In the genomic region with DNA sequence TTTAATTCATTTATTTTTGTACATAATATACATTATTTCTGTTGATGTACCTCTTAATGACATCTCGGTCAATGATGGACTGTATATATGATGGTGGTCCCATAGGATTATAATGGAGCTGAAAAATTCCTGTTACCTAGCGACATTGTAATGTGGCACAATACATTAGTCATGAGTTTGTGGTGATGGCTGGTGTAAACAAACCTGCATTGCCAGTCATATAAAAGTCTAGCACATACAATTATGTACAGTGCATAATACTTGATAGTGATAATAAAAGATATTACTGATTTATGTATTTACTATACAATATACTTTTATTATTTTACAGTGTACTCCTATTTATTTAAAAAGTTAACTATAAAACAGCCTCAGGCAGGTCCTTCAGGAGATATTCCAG, we compare ENCODE assay signal across 18 cellular contexts. TPM values are rescaled to one million over a fixed set of nuclear protein-coding genes. Genes with fewer than 3 reads are reported as not detected.
DNase-seq lines count a peak whose midpoint lies in the region; ATAC-seq lines count a peak whose summit lies in the region.
"Had no signal": no experiment of that assay in that cellular context is flagged by ENCODE, and none has a peak within 500 bp of the region (broad histone marks: within the 10 kb centered on the region; RNA-seq: fewer than 3 reads in every experiment).

No MANE protein-coding gene starts in this region.

- DNase-seq in ELR (ENCODE audit: low read depth) (peak; percentile 64), HT1080 (ENCODE audit: low read depth) (peak; percentile 15), amniotic epithelial cell (ENCODE audit: low read depth) (peak; percentile 42), iris pigment epithelial cell (ENCODE audit: low read depth) (peak; percentile 7), AG08396 (ENCODE audit: low spot score) (no peak), hippocampal formation (lab: John Stamatoyannopoulos, UW) (no peak)
- DNase-seq in activated CD8-positive, alpha-beta memory T cell treated with anti-CD3 and anti-CD28 coated beads, Interleukin-2, amount 50 U/mL, for 48 hours = no peak
- DNase-seq: Calu3; CD4-positive, CD25-positive, alpha-beta regulatory T cell; DMS79 treated with DMSO at 0.1 percent for 48 hours; H7; IMR-90; Kasumi-1; NCI-H1048; NCI-H1694; NCI-H2171; RPMI8226 had no signal

- ATAC-seq in HG02798 (IDR thresholded peaks at IDR 0.05; ENCODE audit: poor library complexity, unreplicated experiment) = no peak

RNA-seq across cellular contexts. Expression of gene TTC14, which starts 15.1 kb away (rescaled TPM):
- 31.2 and 56.6 TPM in 2 replicates for total RNA-seq in HT1080 (2014; rRNA removed; shearing (Covaris generic))
- 8.5 and 11.8 TPM in 2 replicates for polyA plus RNA-seq in HT1080 (2015; cell fraction: cytosol; rRNA removed)
- polyA plus RNA-seq in HT1080 (2015; cell fraction: nucleus; rRNA removed) = 303 and 385 TPM in 2 replicates

Comparison
In these comparisons a context has a peak if more than half of its experiments do, and no peak if none do; other contexts are left out.
1. DNase-seq: peak in ELR (single experiment), HT1080 (single experiment), amniotic epithelial cell (single experiment) and iris pigment epithelial cell (single experiment); none in AG08396 (single experiment), activated CD8-positive, alpha-beta memory T cell treated with anti-CD3 and anti-CD28 coated beads, Interleukin-2, amount 50 U/mL, for 48 hours (single experiment) and hippocampal formation (0 of 2).